8 cellular contexts compared by ENCODE assay signal in the genomic region with DNA sequence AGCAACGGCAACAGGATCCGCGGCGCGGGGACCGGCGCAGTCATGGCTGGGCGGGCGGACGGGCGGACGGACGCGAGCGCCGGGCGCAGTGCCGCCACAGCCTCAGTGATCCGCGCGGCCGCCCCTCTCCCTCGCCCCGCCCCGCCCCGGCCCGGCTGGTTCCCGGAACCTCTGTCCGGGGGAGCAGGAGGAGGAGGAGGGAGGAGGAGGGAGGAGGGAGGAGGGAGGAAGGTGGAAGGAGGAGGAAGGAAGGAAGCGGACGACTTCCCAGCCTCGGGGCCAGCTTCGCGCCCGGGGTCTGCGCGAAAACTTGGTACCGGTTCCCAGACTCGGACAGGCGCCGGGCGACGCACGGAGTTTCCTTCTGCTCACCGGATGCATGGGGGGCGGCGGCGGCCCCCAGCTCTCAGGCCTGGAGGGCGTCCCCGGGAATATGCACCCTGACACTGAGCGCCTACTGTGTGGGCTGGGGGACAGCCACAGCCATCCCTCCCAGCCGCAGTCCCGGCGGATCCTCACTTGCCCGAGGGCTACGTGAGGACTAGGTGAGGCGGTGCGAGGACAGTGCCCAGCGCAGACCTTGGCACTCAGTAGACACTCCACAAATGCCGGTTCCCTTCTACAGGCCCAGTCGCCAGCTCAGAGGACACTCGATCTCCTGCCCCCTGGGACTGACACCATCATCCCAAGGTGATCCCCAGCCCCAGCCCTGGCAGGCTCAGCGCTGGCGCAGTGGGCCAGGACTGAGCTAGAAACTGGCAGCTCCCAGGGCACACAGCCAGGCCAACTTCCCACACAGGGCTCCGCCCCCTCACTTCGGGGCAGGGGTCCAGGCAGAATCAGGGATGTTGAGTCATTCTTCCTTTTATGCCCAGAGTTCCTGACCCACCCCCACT. TPM values are rescaled to one million over a fixed set of nuclear protein-coding genes. Genes with fewer than 3 reads are reported as not detected.
DNase-seq lines count a peak whose midpoint lies in the region; ATAC-seq and TF ChIP-seq lines count a peak whose summit lies in the region.

A gene with protein sequence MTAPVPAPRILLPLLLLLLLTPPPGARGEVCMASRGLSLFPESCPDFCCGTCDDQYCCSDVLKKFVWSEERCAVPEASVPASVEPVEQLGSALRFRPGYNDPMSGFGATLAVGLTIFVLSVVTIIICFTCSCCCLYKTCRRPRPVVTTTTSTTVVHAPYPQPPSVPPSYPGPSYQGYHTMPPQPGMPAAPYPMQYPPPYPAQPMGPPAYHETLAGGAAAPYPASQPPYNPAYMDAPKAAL (minus strand): TSS at position 124 of the 896 bp plus-strand sequence. CDS start 80 bp downstream, at position 44.

- H3K36me3 ChIP-seq in brain microvascular endothelial cell (replicated peaks) (no peaks in the 10 kb centered on the region), iPS DF 6.9 (ENCODE audit: control insufficient read depth, insufficient read depth, low read length) (no peaks in the 10 kb centered on the region)

- H3K27me3 ChIP-seq in brain microvascular endothelial cell (replicated peaks) = no peaks in the 10 kb centered on the region
- no peaks in the 10 kb centered on the region for H3K27me3 ChIP-seq in iPS DF 6.9 (ENCODE audit: control insufficient read depth, insufficient read depth, low read length)

- WGBS in iPS DF 6.9 (ENCODE audit: insufficient coverage, insufficient read length) = no CpG with 5 or more reads among the region's 66 CpGs

- intact Hi-C loops in sciatic nerve (cut with DNase I) = no loop called here

- H3K9me3 ChIP-seq in iPS DF 6.9 (ENCODE audit: control insufficient read depth, insufficient read depth, low read length) = no peaks in the 10 kb centered on the region

- H3K4me3 ChIP-seq in brain microvascular endothelial cell (ENCODE audit: low read depth, low read length) (peak within 1 kb of the TSS; percentile 74), iPS DF 6.9 (ENCODE audit: low read length) (peak within 1 kb of the TSS; percentile 76; the same call in 1 of the 2 replicates)

- in situ Hi-C loops in brain microvascular endothelial cell (cut with HindIII; ENCODE audit: low pct_ligation_motif_present, low sequenced_read_pairs) = no loop called here

- H3K4me1 ChIP-seq in iPS DF 6.9 (ENCODE audit: control insufficient read depth, insufficient read depth, low read length) = peaks cover 12% of the 10 kb centered on the region

- TF ChIP-seq CTCF in brain microvascular endothelial cell (IDR thresholded peaks at IDR 0.05; ENCODE audit: low read depth, low read length, missing control alignments) = no peak

- peak; percentile 57 for DNase-seq in CMK (ENCODE audit: low read depth)
- DNase-seq in T1000 (lab: John Stamatoyannopoulos, UW) = peak; percentile 20
- peak; percentile 23 for DNase-seq in brain microvascular endothelial cell
- DNase-seq in iPS DF 6.9 (ENCODE audit: low read depth, low spot score) = no peak
- DNase-seq in sciatic nerve (ENCODE audit: low spot score) = peak; percentile 90

- H3K27ac ChIP-seq in brain microvascular endothelial cell (no peak within 1 kb of the TSS), iPS DF 6.9 (ENCODE audit: low read length) (no peak within 1 kb of the TSS)

- ATAC-seq in HG03175 (IDR thresholded peaks at IDR 0.05; ENCODE audit: unreplicated experiment) = peak; percentile 49
- peak; percentile 91 for ATAC-seq in sciatic nerve
- ATAC-seq in HG03159 (IDR thresholded peaks at IDR 0.05; ENCODE audit: unreplicated experiment) = no peak
- ATAC-seq in GM18867 (IDR thresholded peaks at IDR 0.05; ENCODE audit: unreplicated experiment) = no peak

RNA-seq across cellular contexts. Expression of the gene that starts here (rescaled TPM):
- 138 TPM for total RNA-seq in sciatic nerve

Comparison
In these comparisons a context has a peak if more than half of its experiments do, and no peak if none do; other contexts are left out.
1. ATAC-seq: peak in HG03175 (single experiment) and sciatic nerve (single experiment); none in HG03159 (single experiment) and GM18867 (single experiment).